2 cellular contexts compared by ENCODE assay signal in genomic region chr15:67024322-67024997, GRCh38.
TF ChIP-seq lines count a peak whose summit lies in the region.

No MANE protein-coding gene starts in this region.

TF ChIP-seq in GM23338, 12 proteins besides CTCF, POLR2A, EP300 and RAD21 (continued from another document):
- no peak for TF ChIP-seq ZNF462 (CRISPR knock-in tag; IDR thresholded peaks at IDR 0.05)
- TF ChIP-seq REST (IDR thresholded peaks at IDR 0.05; ENCODE audit: unreplicated experiment): no peak
- TF ChIP-seq POLR2AphosphoS5 (IDR thresholded peaks at IDR 0.05; ENCODE audit: low read depth): no peak
- no peak for TF ChIP-seq NANOG (IDR thresholded peaks at IDR 0.05; ENCODE audit: borderline replicate concordance)
- TF ChIP-seq STAT1 (IDR thresholded peaks at IDR 0.05; ENCODE audit: unreplicated experiment): no peak
- no peak for TF ChIP-seq ETS1 (IDR thresholded peaks at IDR 0.05)
- TF ChIP-seq EZH2phosphoT487 (IDR thresholded peaks at IDR 0.05; ENCODE audit: unreplicated experiment): no peak
- TF ChIP-seq ZNF331 (CRISPR knock-in tag; IDR thresholded peaks at IDR 0.05; ENCODE audit: low read depth): no peak

TF ChIP-seq in GM12878, 131 proteins besides CTCF, POLR2A, EP300 and RAD21 (continued from another document):
- TF ChIP-seq RUNX3 (IDR thresholded peaks at IDR 0.05; ENCODE audit: low read length) (peak; percentile 40; the same call in 1 of the 2 replicates), SREBF2 (IDR thresholded peaks at IDR 0.05; ENCODE audit: low read length) (no peak), EED (IDR thresholded peaks at IDR 0.05; ENCODE audit: low read depth) (peak; percentile 90), BMI1 (IDR thresholded peaks at IDR 0.05; ENCODE audit: borderline replicate concordance) (no peak), CHD4 (IDR thresholded peaks at IDR 0.05) (no peak), IKZF2 (IDR thresholded peaks at IDR 0.05) (0 out of 4 replicates have a peak, but pooled peaks of 1 of the 2 experiments have one; percentile 14), ZNF207 (IDR thresholded peaks at IDR 0.05; ENCODE audit: borderline replicate concordance) (no peak), NR2C2 (IDR thresholded peaks at IDR 0.05; ENCODE audit: borderline replicate concordance, control insufficient read depth, insufficient read length, low read depth) (no peak), ZNF592 (IDR thresholded peaks at IDR 0.05) (no peak), CREM (IDR thresholded peaks at IDR 0.05; ENCODE audit: low read depth) (no peak), CEBPB (IDR thresholded peaks at IDR 0.05; ENCODE audit: borderline replicate concordance in 1 of 2, low read depth in 2 of 2, low read length in 2 of 2) (peak in 1 of 2 experiments; percentile 72; a peak in 1 of 4 replicates), MEF2A (IDR thresholded peaks at IDR 0.05; ENCODE audit: insufficient read depth, low read depth, low read length) (0 out of 2 replicates have a peak, but pooled peaks have one; percentile 32), CUX1 (IDR thresholded peaks at IDR 0.05; ENCODE audit: insufficient replicate concordance, low read depth, low read length) (no peak), JUNB (IDR thresholded peaks at IDR 0.05) (peak; percentile 29), NFIC (IDR thresholded peaks at IDR 0.05; ENCODE audit: low read depth, low read length) (peak; percentile 51; the same call in 1 of the 2 replicates), TCF12 (IDR thresholded peaks at IDR 0.05; ENCODE audit: low read depth, low read length) (no peak)
